Comparison of ENCODE assay signal across 15 cellular contexts in the genomic region with DNA sequence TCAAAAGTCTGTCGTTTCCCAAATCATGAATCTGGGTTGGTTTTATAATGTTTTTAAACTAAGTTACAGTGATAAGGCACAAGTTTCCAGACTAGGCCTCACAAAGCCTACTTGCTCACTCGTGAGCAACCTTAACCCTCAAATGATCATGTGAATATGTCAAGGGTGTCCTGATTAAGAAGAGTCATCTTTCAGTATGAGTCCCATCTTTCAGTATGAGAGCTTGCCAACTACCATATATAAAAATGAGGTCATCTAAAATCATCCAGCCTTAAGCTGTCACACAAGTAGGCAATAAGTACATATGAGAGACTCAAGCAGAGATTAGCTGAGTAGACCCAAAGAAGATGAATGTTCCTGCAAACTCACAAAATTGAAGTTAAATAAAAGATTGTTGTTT.
DNase-seq lines count a peak whose midpoint lies in the region; ATAC-seq and TF ChIP-seq lines count a peak whose summit lies in the region.
"Had no signal": no experiment of that assay in that cellular context is flagged by ENCODE, and none has a peak within 500 bp of the region (broad histone marks: within the 10 kb centered on the region; RNA-seq: fewer than 3 reads in every experiment).

No MANE protein-coding gene starts in this region.

- H3K9me3 Mint-ChIP-seq in activated T-helper 2 cell treated with anti-CD3 and anti-CD28 coated beads, Interferon-gamma antibody, Interleukin-2, Interleukin-4, amounts not matched to agents 10 μg/mL and 5 μg/mL and 100 μg/mL, durations not matched to agents 14 hours and 24 hours and 36 hours = peaks cover 3% of the 10 kb centered on the region
- H3K9me3 Mint-ChIP-seq in chondrocyte (ENCODE audit: low read depth) = peaks cover 2% of the 10 kb centered on the region

- intact Hi-C loops in activated T-helper 2 cell treated with anti-CD3 and anti-CD28 coated beads, Interferon-gamma antibody, Interleukin-2, Interleukin-4, amounts not matched to agents 10 μg/mL and 5 μg/mL and 100 μg/mL, durations not matched to agents 14 hours and 24 hours and 36 hours (cut with micrococcal nuclease) = no loop called here

- H3K27me3 Mint-ChIP-seq in activated T-helper 2 cell treated with anti-CD3 and anti-CD28 coated beads, Interferon-gamma antibody, Interleukin-2, Interleukin-4, amounts not matched to agents 10 μg/mL and 5 μg/mL and 100 μg/mL, durations not matched to agents 14 hours and 24 hours and 36 hours (ENCODE audit: low read depth) = no peaks in the 10 kb centered on the region
- no peaks in the 10 kb centered on the region for H3K27me3 Mint-ChIP-seq in chondrocyte (ENCODE audit: low read depth)
- H3K27me3 Mint-ChIP-seq: activated B cell treated with CpG ODN at 0.5 μM for 24 hours; naive thymus-derived CD8-positive, alpha-beta T cell had no signal

- in situ Hi-C loops in GM13977 (cut with MboI; ENCODE audit: low pct_unique_long_range_greater_than_20kb, low sequenced_read_pairs, unreplicated experiment) = no loop called here
- in situ Hi-C loops in brain microvascular endothelial cell (cut with HindIII; ENCODE audit: low pct_ligation_motif_present, low sequenced_read_pairs) = no loop called here

- no peaks in the 10 kb centered on the region for H3K27me3 ChIP-seq in brain microvascular endothelial cell (replicated peaks)
- H3K27me3 ChIP-seq: left lung had no signal

- no peaks in the 10 kb centered on the region for H3K36me3 Mint-ChIP-seq in activated T-helper 2 cell treated with anti-CD3 and anti-CD28 coated beads, Interferon-gamma antibody, Interleukin-2, Interleukin-4, amounts not matched to agents 10 μg/mL and 5 μg/mL and 100 μg/mL, durations not matched to agents 14 hours and 24 hours and 36 hours (ENCODE audit: low read depth)
- H3K36me3 Mint-ChIP-seq in chondrocyte (ENCODE audit: low read depth) = no peaks in the 10 kb centered on the region
- H3K36me3 Mint-ChIP-seq: naive thymus-derived CD8-positive, alpha-beta T cell had no signal

- no peak overlapping the region for H3K27ac Mint-ChIP-seq in activated T-helper 2 cell treated with anti-CD3 and anti-CD28 coated beads, Interferon-gamma antibody, Interleukin-2, Interleukin-4, amounts not matched to agents 10 μg/mL and 5 μg/mL and 100 μg/mL, durations not matched to agents 14 hours and 24 hours and 36 hours
- H3K27ac Mint-ChIP-seq in chondrocyte (ENCODE audit: unreplicated experiment) = no peak overlapping the region
- H3K27ac Mint-ChIP-seq: activated B cell treated with CpG ODN at 0.5 μM for 24 hours; naive thymus-derived CD8-positive, alpha-beta T cell had no signal

- no peaks in the 10 kb centered on the region for H3K36me3 ChIP-seq in brain microvascular endothelial cell (replicated peaks)
- H3K36me3 ChIP-seq: left lung had no signal

- H3K4me3 Mint-ChIP-seq in activated T-helper 2 cell treated with anti-CD3 and anti-CD28 coated beads, Interferon-gamma antibody, Interleukin-2, Interleukin-4, amounts not matched to agents 10 μg/mL and 5 μg/mL and 100 μg/mL, durations not matched to agents 14 hours and 24 hours and 36 hours (ENCODE audit: low read depth) = no peak overlapping the region
- H3K4me3 Mint-ChIP-seq in chondrocyte (ENCODE audit: unreplicated experiment) = no peak overlapping the region
- H3K4me3 Mint-ChIP-seq: activated B cell treated with CpG ODN at 0.5 μM for 24 hours; naive thymus-derived CD8-positive, alpha-beta T cell had no signal

- H3K4me1 Mint-ChIP-seq in activated T-helper 2 cell treated with anti-CD3 and anti-CD28 coated beads, Interferon-gamma antibody, Interleukin-2, Interleukin-4, amounts not matched to agents 10 μg/mL and 5 μg/mL and 100 μg/mL, durations not matched to agents 14 hours and 24 hours and 36 hours (ENCODE audit: low read depth) = no peaks in the 10 kb centered on the region
- no peaks in the 10 kb centered on the region for H3K4me1 Mint-ChIP-seq in chondrocyte (ENCODE audit: low read depth)
- H3K4me1 Mint-ChIP-seq: activated B cell treated with CpG ODN at 0.5 μM for 24 hours; naive thymus-derived CD8-positive, alpha-beta T cell had no signal

- no peak overlapping the region for H3K4me3 ChIP-seq in brain microvascular endothelial cell (ENCODE audit: low read depth, low read length)
- H3K4me3 ChIP-seq: left lung had no signal

- DNase-seq in GM13977 (ENCODE audit: low spot score) (peak; percentile 36), chondrocyte (ENCODE audit: low spot score) (no peak), brain microvascular endothelial cell (no peak)
- DNase-seq in activated T-helper 2 cell treated with anti-CD3 and anti-CD28 coated beads, Interferon-gamma antibody, Interleukin-2, Interleukin-4, amounts not matched to agents 10 μg/mL and 5 μg/mL and 100 μg/mL, durations not matched to agents 14 hours and 24 hours and 36 hours (ENCODE audit: low spot score) = no peak
- DNase-seq in activated naive CD4-positive, alpha-beta T cell (lab: John Stamatoyannopoulos, UW) = no peak
- DNase-seq: activated B cell treated with CpG ODN at 0.5 μM for 24 hours; left lung; naive thymus-derived CD8-positive, alpha-beta T cell; retina; stimulated activated CD4-positive, alpha-beta T cell treated with anti-CD3 and anti-CD28 coated beads, Interleukin-4, amount 100 ng/mL, for 1 hour; stimulated activated naive CD4-positive, alpha-beta T cell had no signal

- ATAC-seq in GM19025 (IDR thresholded peaks at IDR 0.05; ENCODE audit: low read depth, unreplicated experiment) (peak; percentile 59), HG02610 (IDR thresholded peaks at IDR 0.05; ENCODE audit: unreplicated experiment) (peak; percentile 96), HG03280 (IDR thresholded peaks at IDR 0.05; ENCODE audit: unreplicated experiment) (peak; percentile 62)
- ATAC-seq: left lung; naive thymus-derived CD8-positive, alpha-beta T cell; SK-N-SH treated with all-trans-retinoic acid at 6 μM for 48 hours had no signal

- TF ChIP-seq CTCF in GM13977 (IDR thresholded peaks at IDR 0.05; ENCODE audit: extremely low read depth, insufficient read depth, missing control alignments) = no peak
- TF ChIP-seq CTCF in chondrocyte (IDR thresholded peaks at IDR 0.05) = no peak
- TF ChIP-seq CTCF in brain microvascular endothelial cell (IDR thresholded peaks at IDR 0.05; ENCODE audit: low read depth, low read length, missing control alignments) = no peak

- no peak overlapping the region for H3K27ac ChIP-seq in brain microvascular endothelial cell
- H3K27ac ChIP-seq: left lung had no signal
